In genomic region chr5:50658243-50658642, GRCh38 we compare ENCODE assay signal across 21 cellular contexts.
"Had no signal": no experiment of that assay in that cellular context is flagged by ENCODE, and none has a peak within 500 bp of the region (broad histone marks: within the 10 kb centered on the region; RNA-seq: fewer than 3 reads in every experiment).

No MANE protein-coding gene starts in this region.

- H3K27me3 Mint-ChIP-seq: activated naive CD8-positive, alpha-beta T cell treated with anti-CD3 and anti-CD28 coated beads, Interleukin-2, amount 50 U/mL, for 24 hours; activated T-helper 17 cell treated with anti-CD3 and anti-CD28 coated beads, Interleukin-2, amount 50 U/mL, for 72 hours; natural killer cell treated with Interleukin-12 subunit alpha and Interleukin-12 subunit beta and Interleukin-15 and Interleukin-18, amount 100 ng/mL, for 72 hours had no signal

- H3K4me3 Mint-ChIP-seq: activated naive CD4-positive, alpha-beta T cell treated with anti-CD3 and anti-CD28 coated beads for 36 hours; activated naive CD8-positive, alpha-beta T cell treated with anti-CD3 and anti-CD28 coated beads, Interleukin-2, amount 50 U/mL, for 24 hours; activated T-helper 17 cell treated with anti-CD3 and anti-CD28 coated beads, Interleukin-2, amount 50 U/mL, for 72 hours; natural killer cell treated with Interleukin-12 subunit alpha and Interleukin-12 subunit beta and Interleukin-15 and Interleukin-18, amount 100 ng/mL, for 72 hours had no signal

- DNase-seq: activated CD4-positive, alpha-beta T cell treated with anti-CD3 and anti-CD28 coated beads, Interleukin-2, amount 50 U/mL, for 4 hours; activated naive CD4-positive, alpha-beta T cell treated with anti-CD3 and anti-CD28 coated beads for 36 hours; activated naive CD8-positive, alpha-beta T cell treated with anti-CD3 and anti-CD28 coated beads, Interleukin-2, amount 50 U/mL, for 24 hours; foreskin melanocyte; kidney glomerular epithelial cell; left ventricle myocardium superior; mesenchymal stem cell; nucleus accumbens; right cardiac atrium; stimulated activated CD4-positive, alpha-beta T cell treated with anti-CD3 and anti-CD28 coated beads, Interleukin-4, amount 100 ng/mL, for 24 hours; stimulated activated naive CD4-positive, alpha-beta T cell treated with Interleukin-2 at 50 U/mL for 16 hours; substantia nigra; T-helper 9 cell; trophoblast cell had no signal

- FAIRE-seq: astrocyte, bronchial epithelial cell had no signal

- H3K4me3 ChIP-seq: skin epidermis had no signal

- H3K36me3 Mint-ChIP-seq: natural killer cell treated with Interleukin-12 subunit alpha and Interleukin-12 subunit beta and Interleukin-15 and Interleukin-18, amount 100 ng/mL, for 72 hours had no signal

- H3K9me3 Mint-ChIP-seq: activated naive CD8-positive, alpha-beta T cell treated with anti-CD3 and anti-CD28 coated beads, Interleukin-2, amount 50 U/mL, for 24 hours; activated T-helper 17 cell treated with anti-CD3 and anti-CD28 coated beads, Interleukin-2, amount 50 U/mL, for 72 hours; natural killer cell treated with Interleukin-12 subunit alpha and Interleukin-12 subunit beta and Interleukin-15 and Interleukin-18, amount 100 ng/mL, for 72 hours had no signal

- ATAC-seq: activated CD4-positive, CD25-positive, alpha-beta regulatory T cell treated with anti-CD3 and anti-CD28 coated beads, Interleukin-2, amount 50 U/mL, for 24 hours; activated naive CD8-positive, alpha-beta T cell treated with anti-CD3 and anti-CD28 coated beads, Interleukin-2, amount 50 U/mL, for 24 hours; activated T-helper 17 cell treated with anti-CD3 and anti-CD28 coated beads, Interleukin-2, amount 50 U/mL, for 72 hours; left ventricle myocardium superior; natural killer cell treated with Interleukin-12 subunit alpha and Interleukin-12 subunit beta and Interleukin-15 and Interleukin-18, amount 100 ng/mL, for 72 hours; right cardiac atrium had no signal

- H3K27ac Mint-ChIP-seq: activated naive CD4-positive, alpha-beta T cell treated with anti-CD3 and anti-CD28 coated beads for 36 hours; activated naive CD8-positive, alpha-beta T cell treated with anti-CD3 and anti-CD28 coated beads, Interleukin-2, amount 50 U/mL, for 24 hours; activated T-helper 17 cell treated with anti-CD3 and anti-CD28 coated beads, Interleukin-2, amount 50 U/mL, for 72 hours; natural killer cell treated with Interleukin-12 subunit alpha and Interleukin-12 subunit beta and Interleukin-15 and Interleukin-18, amount 100 ng/mL, for 72 hours; progenitor cell of endocrine pancreas had no signal
